In genomic region chr10:113959383-113959760, GRCh38 we compare ENCODE assay signal across 8 cellular contexts.
DNase-seq lines count a peak whose midpoint lies in the region; ATAC-seq and TF ChIP-seq lines count a peak whose summit lies in the region.

No MANE protein-coding gene starts in this region.

- H3K36me3 Mint-ChIP-seq in activated naive CD4-positive, alpha-beta T cell treated with anti-CD3 and anti-CD28 coated beads for 36 hours (ENCODE audit: low read depth): peaks cover 2% of the 10 kb centered on the region

- H3K27me3 Mint-ChIP-seq in activated naive CD4-positive, alpha-beta T cell treated with anti-CD3 and anti-CD28 coated beads for 36 hours (ENCODE audit: low read depth): peaks cover 7% of the 10 kb centered on the region

- intact Hi-C loops in gastrocnemius medialis (cut with DNase I; ENCODE audit: low total_unique reads): no loop called here
- intact Hi-C loops in activated naive CD4-positive, alpha-beta T cell treated with anti-CD3 and anti-CD28 coated beads for 36 hours (cut with micrococcal nuclease): no loop called here

- peaks cover 5% of the 10 kb centered on the region for H3K9me3 Mint-ChIP-seq in activated naive CD4-positive, alpha-beta T cell treated with anti-CD3 and anti-CD28 coated beads for 36 hours

- ATAC-seq in GM18867 (IDR thresholded peaks at IDR 0.05; ENCODE audit: unreplicated experiment): peak; percentile 52
- ATAC-seq in HG02885 (IDR thresholded peaks at IDR 0.05; ENCODE audit: poor library complexity, unreplicated experiment): peak; percentile 40
- ATAC-seq in gastrocnemius medialis: peak; percentile 65 to 72
- ATAC-seq in HG02588 (IDR thresholded peaks at IDR 0.05; ENCODE audit: unreplicated experiment): no peak
- ATAC-seq in GM19324 (IDR thresholded peaks at IDR 0.05; ENCODE audit: low FRiP score, unreplicated experiment): no peak

- TF ChIP-seq POLR2A in Peyer's patch (IDR thresholded peaks at IDR 0.05) (peak in 1 of 2 donors; percentile 64), gastrocnemius medialis (IDR thresholded peaks at IDR 0.05) (no peak)

- in situ Hi-C loops in gastrocnemius medialis (cut with MboI; ENCODE audit: low sequenced_read_pairs in 4 of 4): no loop called here

- no peak overlapping the region for H3K27ac Mint-ChIP-seq in activated naive CD4-positive, alpha-beta T cell treated with anti-CD3 and anti-CD28 coated beads for 36 hours

- no peaks in the 10 kb centered on the region for H3K9me3 ChIP-seq in Peyer's patch
- no peaks in the 10 kb centered on the region for H3K9me3 ChIP-seq in gastrocnemius medialis

- H3K36me3 ChIP-seq in Peyer's patch (no peaks in the 10 kb centered on the region), gastrocnemius medialis (no peaks in the 10 kb centered on the region)

- H3K27me3 ChIP-seq in Peyer's patch: no peaks in the 10 kb centered on the region
- no peaks in the 10 kb centered on the region for H3K27me3 ChIP-seq in gastrocnemius medialis

- peak overlapping the region in 2 of 4 donors; percentile 1 to 24 for H3K4me3 ChIP-seq in Peyer's patch
- no peak overlapping the region for H3K4me3 ChIP-seq in gastrocnemius medialis

- DNase-seq in Peyer's patch (peak in 2 of 3 donors; percentile 79 to 85), gastrocnemius medialis (peak in 1 of 2 donors; percentile 43)
- no peak for DNase-seq in activated CD8-positive, alpha-beta memory T cell treated with anti-CD3 and anti-CD28 coated beads, Interleukin-2, amount 50 U/mL, for 48 hours
- no peak for DNase-seq in activated naive CD4-positive, alpha-beta T cell treated with anti-CD3 and anti-CD28 coated beads for 36 hours

- peaks cover 37% of the 10 kb centered on the region for H3K4me1 Mint-ChIP-seq in activated naive CD4-positive, alpha-beta T cell treated with anti-CD3 and anti-CD28 coated beads for 36 hours (ENCODE audit: low read depth)

- H3K4me3 Mint-ChIP-seq in activated naive CD4-positive, alpha-beta T cell treated with anti-CD3 and anti-CD28 coated beads for 36 hours: no peak overlapping the region

- CTCF ChIA-PET in activated naive CD4-positive, alpha-beta T cell treated with anti-CD3 and anti-CD28 coated beads for 36 hours (lab: Charles Lee): no interaction called here

- peak overlapping the region in 3 of 4 donors; percentile 83 to 98 (median 94) for H3K27ac ChIP-seq in Peyer's patch
- H3K27ac ChIP-seq in gastrocnemius medialis: peak overlapping the region in 2 of 4 donors; percentile 11 to 29

- TF ChIP-seq CTCF in Peyer's patch (IDR thresholded peaks at IDR 0.05) (no peak), gastrocnemius medialis (IDR thresholded peaks at IDR 0.05 in 4 of 5, conservative IDR thresholded peaks at IDR 0.05 in 1 of 5) (no peak)

- peaks cover 8 to 48% (median 21%) of the 10 kb centered on the region in 4 donors for H3K4me1 ChIP-seq in Peyer's patch
- H3K4me1 ChIP-seq in gastrocnemius medialis: peaks cover 0 to 12% of the 10 kb centered on the region in 2 donors

Comparison
In these comparisons a context has a peak if more than half of its experiments do, and no peak if none do; other contexts are left out.
1. ATAC-seq: peak in GM18867 (single experiment), HG02885 (single experiment) and gastrocnemius medialis (2 of 2); none in HG02588 (single experiment) and GM19324 (single experiment).
2. DNase-seq: peak in Peyer's patch (2 of 3); none in activated CD8-positive, alpha-beta memory T cell treated with anti-CD3 and anti-CD28 coated beads, Interleukin-2, amount 50 U/mL, for 48 hours (single experiment) and activated naive CD4-positive, alpha-beta T cell treated with anti-CD3 and anti-CD28 coated beads for 36 hours (single experiment).